Comparison of ENCODE assay signal across 1 cellular context in the genomic region with DNA sequence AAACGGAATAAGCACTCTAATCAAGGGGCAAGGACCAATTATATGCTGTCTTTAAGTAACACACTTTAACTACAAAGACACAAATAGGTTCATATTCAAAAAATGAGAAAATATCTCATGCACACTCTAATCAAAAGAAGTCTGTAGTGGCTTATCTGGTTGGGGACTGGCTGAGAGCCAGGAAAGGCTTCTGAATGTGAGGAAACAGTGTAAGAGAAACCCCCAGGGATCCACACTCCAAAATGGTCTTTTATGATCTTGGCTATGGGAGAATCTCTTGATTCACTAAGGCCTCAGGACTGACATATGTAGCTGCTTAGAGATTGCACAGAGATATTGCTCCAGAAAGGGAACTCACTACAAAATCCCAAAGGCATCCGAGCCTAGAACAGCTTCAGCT.
TF ChIP-seq lines count a peak whose summit lies in the region.

No MANE protein-coding gene starts in this region.

TF ChIP-seq in HepG2, 621 proteins besides CTCF, POLR2A, EP300 and RAD21:
- no peak for TF ChIP-seq ZFP36L2 (CRISPR knock-in tag; IDR thresholded peaks at IDR 0.05)
- TF ChIP-seq ARID4A (CRISPR knock-in tag; IDR thresholded peaks at IDR 0.05; ENCODE audit: borderline replicate concordance), result no peak
- TF ChIP-seq ZNF446 (CRISPR knock-in tag; IDR thresholded peaks at IDR 0.05), result no peak
- TF ChIP-seq ZNF138 (CRISPR knock-in tag; IDR thresholded peaks at IDR 0.05; ENCODE audit: low read depth), result no peak
- TF ChIP-seq ZNF431 (CRISPR knock-in tag; IDR thresholded peaks at IDR 0.05; ENCODE audit: borderline replicate concordance, low read depth), result no peak
- TF ChIP-seq, protein P1, sequence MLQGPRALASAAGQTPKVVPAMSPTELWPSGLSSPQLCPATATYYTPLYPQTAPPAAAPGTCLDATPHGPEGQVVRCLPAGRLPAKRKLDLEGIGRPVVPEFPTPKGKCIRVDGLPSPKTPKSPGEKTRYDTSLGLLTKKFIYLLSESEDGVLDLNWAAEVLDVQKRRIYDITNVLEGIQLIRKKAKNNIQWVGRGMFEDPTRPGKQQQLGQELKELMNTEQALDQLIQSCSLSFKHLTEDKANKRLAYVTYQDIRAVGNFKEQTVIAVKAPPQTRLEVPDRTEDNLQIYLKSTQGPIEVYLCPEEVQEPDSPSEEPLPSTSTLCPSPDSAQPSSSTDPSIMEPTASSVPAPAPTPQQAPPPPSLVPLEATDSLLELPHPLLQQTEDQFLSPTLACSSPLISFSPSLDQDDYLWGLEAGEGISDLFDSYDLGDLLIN (CRISPR knock-in tag; IDR thresholded peaks at IDR 0.05; ENCODE audit: borderline replicate concordance), result no peak
- TF ChIP-seq ZSCAN31 (CRISPR knock-in tag; IDR thresholded peaks at IDR 0.05; ENCODE audit: low read depth), result no peak
